Comparison of ENCODE assay signal across 8 cellular contexts in genomic region chr1:203650012-203650836, GRCh38. TPM values are rescaled to one million over a fixed set of nuclear protein-coding genes. Genes with fewer than 3 reads are reported as not detected.
DNase-seq lines count a peak whose midpoint lies in the region; ATAC-seq lines count a peak whose summit lies in the region.

No MANE protein-coding gene starts in this region.

- H3K9me3 Mint-ChIP-seq in CD4-positive, CD25-positive, alpha-beta regulatory T cell: no peaks in the 10 kb centered on the region
- no peaks in the 10 kb centered on the region for H3K9me3 Mint-ChIP-seq in stimulated activated naive B cell treated with anti-CD40 and anti-IgM and Interleukin-4, amounts not matched to agents 10 μg/mL and 1 μg/mL and 100 μg/mL, for 72 hours

- H3K18ac ChIP-seq in mesendoderm (ENCODE audit: low read length): peak overlapping the region; percentile 4

- no peak overlapping the region for H4K8ac ChIP-seq in mesendoderm (ENCODE audit: low read depth, low read length)

- no peaks in the 10 kb centered on the region for H3K27me3 ChIP-seq in CD4-positive, CD25-positive, alpha-beta regulatory T cell (ENCODE audit: control insufficient read depth, insufficient read depth, low read length)
- H3K27me3 ChIP-seq in mesendoderm (ENCODE audit: insufficient read depth, low read length, poor library complexity): no peaks in the 10 kb centered on the region

- peaks cover 8% of the 10 kb centered on the region for H3K36me3 ChIP-seq in CD4-positive, CD25-positive, alpha-beta regulatory T cell (ENCODE audit: control insufficient read depth, insufficient read depth, low read length)
- no peaks in the 10 kb centered on the region for H3K36me3 ChIP-seq in mesendoderm (ENCODE audit: control insufficient read depth, insufficient read depth, low read length)

- WGBS in mesendoderm (ENCODE audit: extremely low coverage, insufficient coverage, low lambda C conversion rate): no CpG with 5 or more reads among the region's 42 CpGs

- no peak overlapping the region for H2AK5ac ChIP-seq in mesendoderm (ENCODE audit: low read length)

- no peaks in the 10 kb centered on the region for H3K79me2 ChIP-seq in mesendoderm (ENCODE audit: control insufficient read depth, insufficient read depth, low read length)

- H3K27me3 Mint-ChIP-seq in CD4-positive, CD25-positive, alpha-beta regulatory T cell: no peaks in the 10 kb centered on the region
- H3K27me3 Mint-ChIP-seq in stimulated activated naive B cell treated with anti-CD40 and anti-IgM and Interleukin-4, amounts not matched to agents 10 μg/mL and 1 μg/mL and 100 μg/mL, for 72 hours: peaks cover 0 to 5% of the 10 kb centered on the region in 2 donors

- H2BK120ac ChIP-seq in mesendoderm (ENCODE audit: low read depth, low read length): no peak overlapping the region

- peaks cover 7% of the 10 kb centered on the region for H3K36me3 Mint-ChIP-seq in CD4-positive, CD25-positive, alpha-beta regulatory T cell
- H3K36me3 Mint-ChIP-seq in stimulated activated naive B cell treated with anti-CD40 and anti-IgM and Interleukin-4, amounts not matched to agents 10 μg/mL and 1 μg/mL and 100 μg/mL, for 72 hours: no peaks in the 10 kb centered on the region

- peak overlapping the region; percentile 12 for H3K4me2 ChIP-seq in mesendoderm (ENCODE audit: low read length)

- no peak overlapping the region for H2BK15ac ChIP-seq in mesendoderm (replicated peaks; ENCODE audit: low read depth)

- peak overlapping the region; percentile 76 for H3K4me3 ChIP-seq in CD4-positive, CD25-positive, alpha-beta regulatory T cell (ENCODE audit: low read depth, low read length)
- peak overlapping the region; percentile 40 for H3K4me3 ChIP-seq in Jurkat, Clone E6-1 (ENCODE audit: low read length)
- no peak overlapping the region for H3K4me3 ChIP-seq in mesendoderm (ENCODE audit: low read length)

- H3K9ac ChIP-seq in mesendoderm (ENCODE audit: low read length): peak overlapping the region; percentile 36

- H3K9me3 ChIP-seq in CD4-positive, CD25-positive, alpha-beta regulatory T cell (ENCODE audit: control insufficient read depth in 2 of 2, low read length in 2 of 2): no peaks in the 10 kb centered on the region

- H3K4ac ChIP-seq in mesendoderm (ENCODE audit: low read depth, low read length): peak overlapping the region; percentile 49

- H3K4me3 Mint-ChIP-seq in CD4-positive, CD25-positive, alpha-beta regulatory T cell: peak overlapping the region; percentile 86 to 96 (median 90)
- H3K4me3 Mint-ChIP-seq in stimulated activated naive B cell treated with anti-CD40 and anti-IgM and Interleukin-4, amounts not matched to agents 10 μg/mL and 1 μg/mL and 100 μg/mL, for 72 hours: peak overlapping the region; percentile 84 to 86

- H4K5ac ChIP-seq in mesendoderm (ENCODE audit: low read length): no peak overlapping the region

- peak overlapping the region; percentile 91 to 95 (median 92) for H3K27ac Mint-ChIP-seq in CD4-positive, CD25-positive, alpha-beta regulatory T cell
- peak overlapping the region; percentile 93 for H3K27ac Mint-ChIP-seq in stimulated activated naive B cell treated with anti-CD40 and anti-IgM and Interleukin-4, amounts not matched to agents 10 μg/mL and 1 μg/mL and 100 μg/mL, for 72 hours

- no peak overlapping the region for H3K23ac ChIP-seq in mesendoderm (ENCODE audit: low read length)

- DNase-seq in CD4-positive, CD25-positive, alpha-beta regulatory T cell: peak; percentile 42 to 74 (median 51)
- peak; percentile 91 for DNase-seq in Jurkat, Clone E6-1 (ENCODE audit: low read depth, low spot score)
- DNase-seq in activated CD4-positive, alpha-beta T cell treated with anti-CD3 and anti-CD28 coated beads for 4 hours: peak; percentile 62 to 65
- peak; percentile 95 for DNase-seq in mesendoderm
- DNase-seq in stimulated activated naive B cell treated with anti-CD40 and anti-IgM and Interleukin-4, amounts not matched to agents 10 μg/mL and 1 μg/mL and 100 μg/mL, for 72 hours: peak; percentile 66
- no peak for DNase-seq in SIG-M5 (lab: John Stamatoyannopoulos, UW)

- H3K79me1 ChIP-seq in mesendoderm (ENCODE audit: low read length): peaks cover 2% of the 10 kb centered on the region

- peak overlapping the region; percentile 78 for H3K56ac ChIP-seq in mesendoderm (ENCODE audit: low read length)

- peak overlapping the region; percentile 91 for H3K27ac ChIP-seq in CD4-positive, CD25-positive, alpha-beta regulatory T cell (ENCODE audit: insufficient read depth, low read length, poor library complexity, severe bottlenecking)
- H3K27ac ChIP-seq in cingulate gyrus (ENCODE audit: low read depth, low read length) (peak overlapping the region; percentile 29), mesendoderm (ENCODE audit: low read depth, low read length) (peak overlapping the region; percentile 24)

- peak; percentile 73 to 76 for ATAC-seq in CD4-positive, CD25-positive, alpha-beta regulatory T cell (ENCODE audit: low read depth in 2 of 2)
- peak; percentile 59 for ATAC-seq in GM21367 (IDR thresholded peaks at IDR 0.05; ENCODE audit: unreplicated experiment)
- peak; percentile 75 for ATAC-seq in stimulated activated naive B cell treated with anti-CD40 and anti-IgM and Interleukin-4, amounts not matched to agents 10 μg/mL and 1 μg/mL and 100 μg/mL, for 72 hours (replicated peaks)

- H3K4me1 ChIP-seq in CD4-positive, CD25-positive, alpha-beta regulatory T cell (ENCODE audit: control insufficient read depth, insufficient read depth, low read length, poor library complexity, severe bottlenecking): peaks cover 74% of the 10 kb centered on the region
- H3K4me1 ChIP-seq in mesendoderm (ENCODE audit: control insufficient read depth, low read depth, low read length): peaks cover 4% of the 10 kb centered on the region

- no peak overlapping the region for H2BK5ac ChIP-seq in mesendoderm (ENCODE audit: low read length)

- peaks cover 34 to 82% (median 66%) of the 10 kb centered on the region in 4 donors for H3K4me1 Mint-ChIP-seq in CD4-positive, CD25-positive, alpha-beta regulatory T cell
- H3K4me1 Mint-ChIP-seq in stimulated activated naive B cell treated with anti-CD40 and anti-IgM and Interleukin-4, amounts not matched to agents 10 μg/mL and 1 μg/mL and 100 μg/mL, for 72 hours: peaks cover 23 to 33% of the 10 kb centered on the region in 2 donors

RNA-seq across cellular contexts. Expression of gene ATP2B4, which starts 23.6 kb away (rescaled TPM):
- 149 TPM for total RNA-seq in CD4-positive, CD25-positive, alpha-beta regulatory T cell
- 10 to 100 TPM; 25.8 to 39.6 (median 31.7) TPM for polyA plus RNA-seq in CD4-positive, CD25-positive, alpha-beta regulatory T cell
- polyA plus RNA-seq in Jurkat, Clone E6-1 (2012; ENCODE audit: insufficient read depth, insufficient read length): 77.9 TPM
- 9.3 TPM for polyA plus RNA-seq in mesendoderm (2013, experiment 1 of 2)
- polyA plus RNA-seq in mesendoderm (2013, experiment 2 of 2): 8.2 TPM

Comparison
In these comparisons a context has a peak if more than half of its experiments do, and no peak if none do; other contexts are left out.
1. H3K27ac ChIP-seq: peak in every context shown above with its lines; median percentile 91 in CD4-positive, CD25-positive, alpha-beta regulatory T cell; 29 in cingulate gyrus; 24 in mesendoderm.